Comparison of ENCODE assay signal across 16 cellular contexts in genomic region chr4:8023696-8024033, GRCh38.
DNase-seq lines count a peak whose midpoint lies in the region; FAIRE-seq and TF ChIP-seq lines count a peak whose summit lies in the region.
"Had no signal": no experiment of that assay in that cellular context is flagged by ENCODE, and none has a peak within 500 bp of the region (broad histone marks: within the 10 kb centered on the region; RNA-seq: fewer than 3 reads in every experiment).

No MANE protein-coding gene starts in this region.

- peak overlapping the region; percentile 16; the same call in 1 of the 2 replicates for H2BK15ac ChIP-seq in H1 (ENCODE audit: low read length)

- no peak for TF ChIP-seq EP300 in H1 (IDR thresholded peaks at IDR 0.05; ENCODE audit: borderline replicate concordance in 1 of 2, low read depth in 2 of 2, low read length in 2 of 2)

- CTCF ChIA-PET in HEK293 (lab: Yijun Ruan, JAX): no interaction called here
- CTCF ChIA-PET in H1 (lab: Charles Lee; ENCODE audit: partially characterized antibody): interaction anchor here (1.9 kb wide), 1 partner anchor 22 kb away, joined by 5 read pairs; no protein-coding TSS in a partner anchor

- H3K27me3 ChIP-seq in H1 (replicated peaks in 1 of 4; ENCODE audit: control insufficient read depth in 3 of 4, extremely low read depth in 1 of 4, insufficient read depth in 3 of 4, low read length in 3 of 4): no peaks in the 10 kb centered on the region; a peak in 2 of 7 replicates
- H3K27me3 ChIP-seq: BLaER1 had no signal

- H4K5ac ChIP-seq in H1 (ENCODE audit: insufficient read length, low read depth, low read length): no peak overlapping the region

- H4K91ac ChIP-seq in H1 (replicated peaks; ENCODE audit: insufficient read length, low read length): no peak overlapping the region

- no peak overlapping the region for H2BK12ac ChIP-seq in H1 (ENCODE audit: low read depth, low read length)

- H2BK5ac ChIP-seq in H1 (ENCODE audit: low read depth, low read length): peak overlapping the region; percentile 52; the same call in 1 of the 2 replicates

- POLR2A ChIA-PET in HEK293 (lab: Yijun Ruan, JAX) (no interaction called here), H1 (lab: Charles Lee; ENCODE audit: partially characterized antibody) (no interaction called here)

- no peak overlapping the region for H3K9ac ChIP-seq in H1 (replicated peaks in 1 of 4; ENCODE audit: extremely low read depth in 1 of 4, low read depth in 3 of 4, low read length in 3 of 4)
- H3K9ac ChIP-seq: BLaER1 had no signal

- no peak overlapping the region for H3K4me2 ChIP-seq in H1 (ENCODE audit: insufficient read depth in 1 of 2, low read depth in 2 of 2, low read length in 2 of 2)
- H3K4me2 ChIP-seq: BLaER1, GM23338 had no signal

- H3K9me3 ChIP-seq in HEK293 (ENCODE audit: control insufficient read depth, insufficient read depth, low read depth, low read length) (no peaks in the 10 kb centered on the region), H1 (ENCODE audit: insufficient read depth in 2 of 2, low read depth in 1 of 2, low read length in 1 of 2) (no peaks in the 10 kb centered on the region)
- H3K9me3 ChIP-seq: BLaER1 had no signal

- no peaks in the 10 kb centered on the region for H3K4me1 ChIP-seq in HEK293 (ENCODE audit: control insufficient read depth, insufficient read depth, low read length)
- peaks cover 0 to 1% (median 0%) of the 10 kb centered on the region in 4 experiments; a peak in 3 of 7 replicates for H3K4me1 ChIP-seq in H1 (replicated peaks in 1 of 4; ENCODE audit: control insufficient read depth in 3 of 4, insufficient read depth in 4 of 4, low read length in 3 of 4)

- H3K36me3 ChIP-seq in HEK293 (ENCODE audit: control insufficient read depth in 2 of 2, insufficient read depth in 1 of 2, low read length in 2 of 2): no peaks in the 10 kb centered on the region
- no peaks in the 10 kb centered on the region; a peak in 1 of 8 replicates for H3K36me3 ChIP-seq in H1 (ENCODE audit: control insufficient read depth in 2 of 4, insufficient read depth in 4 of 4, low read length in 3 of 4)
- H3K36me3 ChIP-seq: BLaER1 had no signal

- H3K23me2 ChIP-seq in H1 (ENCODE audit: low read depth, low read length): peaks cover 2% of the 10 kb centered on the region; the same call in 1 of the 2 replicates

- H3K18ac ChIP-seq in H1 (ENCODE audit: extremely low read depth, low read length): no peak overlapping the region

- FAIRE-seq in H1 (lab: Jason Lieb, UNC): no peak

- H3K4me1 Mint-ChIP-seq in type B pancreatic cell (ENCODE audit: unreplicated experiment): peaks cover 5% of the 10 kb centered on the region
- H3K4me1 Mint-ChIP-seq: CD14-positive monocyte; CD4-positive, alpha-beta memory T cell had no signal

- no peak overlapping the region for H2AFZ ChIP-seq in H1 (ENCODE audit: low read length)
- H2AFZ ChIP-seq: GM23338 had no signal

- H3K9me3 Mint-ChIP-seq in type B pancreatic cell: no peaks in the 10 kb centered on the region
- H3K9me3 Mint-ChIP-seq: CD4-positive, alpha-beta memory T cell; GM23338 had no signal

- no peak overlapping the region for H3K56ac ChIP-seq in H1 (replicated peaks; ENCODE audit: insufficient read length, low read depth, low read length)

- H3K27ac Mint-ChIP-seq in type B pancreatic cell: peak overlapping the region; percentile 29
- H3K27ac Mint-ChIP-seq: CD14-positive monocyte; CD4-positive, alpha-beta memory T cell; GM23338 had no signal

- no peak overlapping the region for H3K14ac ChIP-seq in H1 (ENCODE audit: insufficient read length)

- H3K4me3 ChIP-seq in HEK293 (ENCODE audit: low read depth, low read length): no peak overlapping the region
- no peak overlapping the region for H3K4me3 ChIP-seq in H1 (ENCODE audit: extremely low read depth in 1 of 4, insufficient read depth in 2 of 4, low read depth in 3 of 4, low read length in 4 of 4)
- H3K4me3 ChIP-seq: BLaER1, GM23338 had no signal

- H3K79me1 ChIP-seq in H1 (ENCODE audit: low read depth, low read length): no peaks in the 10 kb centered on the region

- no peak overlapping the region for H3K4ac ChIP-seq in H1 (replicated peaks; ENCODE audit: insufficient read length, low read depth, low read length)

- no peaks in the 10 kb centered on the region for H3K79me2 ChIP-seq in H1 (ENCODE audit: control insufficient read depth in 1 of 2, insufficient read depth in 2 of 2, low read length in 2 of 2)

- H2AK5ac ChIP-seq in H1 (ENCODE audit: low read depth, low read length): no peak overlapping the region; the same call in 1 of the 2 replicates

- TF ChIP-seq RAD21 in H1 (IDR thresholded peaks at IDR 0.05 in 1 of 2, conservative IDR thresholded peaks at IDR 0.05 in 1 of 2; ENCODE audit: low read depth in 2 of 2, low read length in 2 of 2): no peak

- H3K4me3 Mint-ChIP-seq in type B pancreatic cell: no peak overlapping the region
- H3K4me3 Mint-ChIP-seq: CD14-positive monocyte; CD4-positive, alpha-beta memory T cell; GM23338 had no signal

- H3K27ac ChIP-seq in HEK293 (ENCODE audit: extremely low read depth, low read depth, low read length): no peak overlapping the region
- H3K27ac ChIP-seq in H1 (ENCODE audit: low read depth, low read length): no peak overlapping the region

- no peak overlapping the region for H2BK120ac ChIP-seq in H1 (replicated peaks; ENCODE audit: low read depth, low read length)

- WGBS in H1 (ENCODE audit: extremely low coverage in 1 of 2, insufficient coverage in 1 of 2, insufficient read length in 1 of 2, insufficient replicate concordance in 2 of 2, low coverage in 1 of 2, low lambda C conversion rate in 2 of 2, missing lambda C conversion rate in 1 of 2), 2 experiments: 99% methylated on average over 8 of the region's 8 CpGs; no CpG with 5 or more reads in 1 of the 2 experiments

- H3K23ac ChIP-seq in H1 (ENCODE audit: insufficient read length): no peak overlapping the region

- TF ChIP-seq CTCF in HEK293 (tag by site-specific recombination; IDR thresholded peaks at IDR 0.05) (no peak), H1 (IDR thresholded peaks at IDR 0.05; ENCODE audit: control extremely low read depth in 1 of 3, insufficient read depth in 1 of 3, low read depth in 1 of 3, low read length in 3 of 3) (no peak), type B pancreatic cell (conservative IDR thresholded peaks at IDR 0.05) (no peak)

- H3K27me3 Mint-ChIP-seq in type B pancreatic cell: no peaks in the 10 kb centered on the region
- H3K27me3 Mint-ChIP-seq: CD4-positive, alpha-beta memory T cell had no signal

- H4K20me1 ChIP-seq in H1 (replicated peaks in 1 of 2; ENCODE audit: control insufficient read depth in 1 of 2, insufficient read depth in 2 of 2, low read length in 2 of 2): no peaks in the 10 kb centered on the region
- H4K20me1 ChIP-seq: BLaER1 had no signal

- DNase-seq in NCI-H748 (lab: John Stamatoyannopoulos, UW; ENCODE audit: unreplicated experiment) (peak; percentile 9), NCI-H748 treated with DMSO at 0.1 percent for 48 hours (lab: John Stamatoyannopoulos, UW) (no peak), H1 (ENCODE audit: low read depth in 1 of 2, low spot score in 2 of 2) (no peak), type B pancreatic cell (ENCODE audit: extremely low spot score, unreplicated experiment) (no peak), NCI-H2196 treated with DMSO at 0.1 percent for 48 hours (lab: John Stamatoyannopoulos, UW; ENCODE audit: unreplicated experiment) (no peak), COLO829 (ENCODE audit: low spot score) (no peak), activated gamma-delta T cell (lab: John Stamatoyannopoulos, UW) (no peak)
- DNase-seq: 8988T; CD4-positive, alpha-beta memory T cell; COR-L47; DMS79 treated with DMSO at 0.1 percent for 48 hours; GF-D8 had no signal

- no peak overlapping the region; the same call in 1 of the 2 replicates for H4K8ac ChIP-seq in H1 (ENCODE audit: extremely low read depth, insufficient read depth, low read length)

- no peak overlapping the region for H2BK20ac ChIP-seq in H1 (ENCODE audit: low read length)

- TF ChIP-seq POLR2A in H1 (IDR thresholded peaks at IDR 0.05; ENCODE audit: control extremely low read depth in 1 of 2, low read depth in 2 of 2, low read length in 2 of 2): no peak

- no peaks in the 10 kb centered on the region for H3K36me3 Mint-ChIP-seq in type B pancreatic cell
- H3K36me3 Mint-ChIP-seq: CD14-positive monocyte; CD4-positive, alpha-beta memory T cell had no signal

TF ChIP-seq in HEK293, 187 proteins besides CTCF, POLR2A, EP300 and RAD21 (continues in another document):
- no peak for TF ChIP-seq ZNF785 (tag by site-specific recombination; IDR thresholded peaks at IDR 0.05)
- TF ChIP-seq SETDB1 (IDR thresholded peaks at IDR 0.05; ENCODE audit: insufficient read length, low read length): no peak
- no peak for TF ChIP-seq ZNF629 (tag by site-specific recombination; IDR thresholded peaks at IDR 0.05)
- TF ChIP-seq REPIN1 (tag by site-specific recombination; IDR thresholded peaks at IDR 0.05; ENCODE audit: low read depth): no peak
- TF ChIP-seq ZNF621 (tag by site-specific recombination; IDR thresholded peaks at IDR 0.05): no peak
- TF ChIP-seq KLF1 (tag by site-specific recombination; IDR thresholded peaks at IDR 0.05): no peak
- no peak for TF ChIP-seq SCRT2 (tag by site-specific recombination; IDR thresholded peaks at IDR 0.05)
- TF ChIP-seq KLF8 (tag by site-specific recombination; IDR thresholded peaks at IDR 0.05): no peak
- 0 out of 2 replicates have a peak, but pooled peaks have one; percentile 10 for TF ChIP-seq EGR2 (tag by site-specific recombination; IDR thresholded peaks at IDR 0.05; ENCODE audit: low read depth)
- TF ChIP-seq ZNF248 (tag by site-specific recombination; IDR thresholded peaks at IDR 0.05): no peak
- no peak for TF ChIP-seq ZFP37 (tag by site-specific recombination; IDR thresholded peaks at IDR 0.05)
- no peak for TF ChIP-seq TCF7L2 (IDR thresholded peaks at IDR 0.05; ENCODE audit: borderline replicate concordance, low read depth, low read length)

TF ChIP-seq in H1, 55 proteins besides CTCF, POLR2A, EP300 and RAD21:
- TF ChIP-seq SUZ12 (IDR thresholded peaks at IDR 0.05; ENCODE audit: low read length) (no peak), SAP30 (IDR thresholded peaks at IDR 0.05; ENCODE audit: insufficient read depth, insufficient replicate concordance, low read length) (no peak)
